8 cellular contexts compared by ENCODE assay signal in the genomic region with DNA sequence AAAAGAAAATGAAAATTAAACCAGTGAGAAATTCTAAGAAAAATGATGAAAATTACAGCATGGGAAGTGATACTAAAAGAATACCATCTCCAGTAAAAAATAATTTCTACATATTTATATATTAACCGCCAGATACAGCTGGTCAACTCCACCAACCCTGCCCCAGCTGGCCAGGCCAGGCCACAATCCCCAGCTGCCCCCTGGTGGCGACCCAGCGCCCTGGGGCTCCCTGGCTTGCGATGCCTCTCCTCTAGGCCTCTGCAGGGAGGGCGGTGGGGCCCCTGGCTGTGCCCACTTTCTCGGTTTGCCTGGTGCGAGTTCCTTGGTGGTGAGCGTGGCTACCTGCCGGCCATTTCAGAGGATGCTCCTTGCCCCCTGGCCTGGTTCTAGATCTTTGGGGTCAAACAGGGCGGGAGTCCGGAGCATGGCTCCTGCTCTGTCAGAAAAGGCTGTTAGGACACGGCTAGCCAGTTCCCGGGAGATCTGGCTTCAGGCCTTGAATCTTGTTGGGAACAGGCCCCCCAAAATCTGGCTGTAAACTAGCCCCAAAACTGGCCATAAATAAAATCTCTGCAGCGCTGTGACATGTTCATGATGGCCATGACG. TPM values are rescaled to one million over a fixed set of nuclear protein-coding genes. Genes with fewer than 3 reads are reported as not detected.
DNase-seq lines count a peak whose midpoint lies in the region; ATAC-seq and TF ChIP-seq lines count a peak whose summit lies in the region.

No MANE protein-coding gene starts in this region.

- ATAC-seq in left lobe of liver (peak; percentile 82), GM19351 (IDR thresholded peaks at IDR 0.05; ENCODE audit: unreplicated experiment) (no peak)

- no peaks in the 10 kb centered on the region for H3K4me1 Mint-ChIP-seq in activated CD4-positive, alpha-beta T cell treated with anti-CD3 and anti-CD28 coated beads, Interleukin-2, amount 10 ng/mL, durations not matched to agents 24 days and 14 days

- no peak overlapping the region for H3K4me3 Mint-ChIP-seq in activated CD4-positive, alpha-beta T cell treated with anti-CD3 and anti-CD28 coated beads, Interleukin-2, amount 10 ng/mL, durations not matched to agents 24 days and 14 days

- H3K27me3 Mint-ChIP-seq in activated CD4-positive, alpha-beta T cell treated with anti-CD3 and anti-CD28 coated beads, Interleukin-2, amount 10 ng/mL, durations not matched to agents 24 days and 14 days: peaks cover 8% of the 10 kb centered on the region

- no peak overlapping the region for H3K4me3 ChIP-seq in choroid plexus epithelial cell (ENCODE audit: low read depth, low read length)

- no peaks in the 10 kb centered on the region for H3K36me3 Mint-ChIP-seq in activated CD4-positive, alpha-beta T cell treated with anti-CD3 and anti-CD28 coated beads, Interleukin-2, amount 10 ng/mL, durations not matched to agents 24 days and 14 days (ENCODE audit: low read depth)

- TF ChIP-seq CTCF in choroid plexus epithelial cell (conservative IDR thresholded peaks at IDR 0.05; ENCODE audit: low read depth, low read length): peak; percentile 98

- no peak overlapping the region for H3K27ac Mint-ChIP-seq in activated CD4-positive, alpha-beta T cell treated with anti-CD3 and anti-CD28 coated beads, Interleukin-2, amount 10 ng/mL, durations not matched to agents 24 days and 14 days

- DNase-seq in NOMO-1 (lab: John Stamatoyannopoulos, UW; ENCODE audit: unreplicated experiment in 2 of 2) (peak; percentile 54 to 57), NOMO-1 treated with dmso at 0.1 percent for 144 hours (lab: John Stamatoyannopoulos, UW; ENCODE audit: unreplicated experiment) (no peak), NCI-H1092 (lab: John Stamatoyannopoulos, UW) (peak; percentile 5), choroid plexus epithelial cell (ENCODE audit: low read depth) (peak; percentile 80), left lobe of liver (ENCODE audit: low spot score) (peak; percentile 81)
- DNase-seq in activated CD4-positive, alpha-beta T cell treated with anti-CD3 and anti-CD28 coated beads, Interleukin-2, amount 10 ng/mL, durations not matched to agents 24 days and 14 days: peak; percentile 92
- peak; percentile 66 to 77 for DNase-seq in stimulated activated CD4-positive, alpha-beta T cell treated with anti-CD3 and anti-CD28 coated beads, Interleukin-4, amount 100 ng/mL, for 48 hours (ENCODE audit: low read depth in 2 of 2)

- H3K9me3 Mint-ChIP-seq in activated CD4-positive, alpha-beta T cell treated with anti-CD3 and anti-CD28 coated beads, Interleukin-2, amount 10 ng/mL, durations not matched to agents 24 days and 14 days: no peaks in the 10 kb centered on the region

- intact Hi-C loops in activated CD4-positive, alpha-beta T cell treated with anti-CD3 and anti-CD28 coated beads, Interleukin-2, amount 10 ng/mL, durations not matched to agents 24 days and 14 days (cut with micrococcal nuclease): loop anchor here (1.0 kb wide), 1 partner anchor 42 kb away; no protein-coding TSS in a partner anchor

RNA-seq across cellular contexts. Expression of a gene that starts 14.5 kb away (rescaled TPM):
- 1.0 and 1.4 TPM in 2 replicates for total RNA-seq in activated CD4-positive, alpha-beta T cell treated with anti-CD3 and anti-CD28 coated beads, Interleukin-2, amount 10 ng/mL, durations not matched to agents 24 days and 14 days
- 1.6 TPM for total RNA-seq in left lobe of liver

RNA-seq across cellular contexts. Expression of a gene that starts 20.7 kb away (rescaled TPM):
- total RNA-seq in activated CD4-positive, alpha-beta T cell treated with anti-CD3 and anti-CD28 coated beads, Interleukin-2, amount 10 ng/mL, durations not matched to agents 24 days and 14 days: 93.5 and 104 TPM in 2 replicates
- 41.0 TPM for total RNA-seq in left lobe of liver

RNA-seq across cellular contexts. Expression of a gene that starts 41.3 kb away (rescaled TPM):
- 0.16 TPM in 1 of 2 replicates, not detected in the other for total RNA-seq in activated CD4-positive, alpha-beta T cell treated with anti-CD3 and anti-CD28 coated beads, Interleukin-2, amount 10 ng/mL, durations not matched to agents 24 days and 14 days
- total RNA-seq in left lobe of liver: 22.3 TPM

RNA-seq across cellular contexts. Expression of a gene that starts 57.6 kb away (rescaled TPM):
- total RNA-seq in activated CD4-positive, alpha-beta T cell treated with anti-CD3 and anti-CD28 coated beads, Interleukin-2, amount 10 ng/mL, durations not matched to agents 24 days and 14 days: 46.1 and 53.4 TPM in 2 replicates
- total RNA-seq in left lobe of liver: 5.0 TPM

Comparison
In these comparisons a context has a peak if more than half of its experiments do, and no peak if none do; other contexts are left out.
1. RNA of a gene that starts 41.3 kb away (total RNA-seq): 22.3 TPM in left lobe of liver (single experiment); 0.16 TPM in activated CD4-positive, alpha-beta T cell treated with anti-CD3 and anti-CD28 coated beads, Interleukin-2, amount 10 ng/mL, durations not matched to agents 24 days and 14 days; every median in the first group is over 10 times any median in the second.